In the genomic region with DNA sequence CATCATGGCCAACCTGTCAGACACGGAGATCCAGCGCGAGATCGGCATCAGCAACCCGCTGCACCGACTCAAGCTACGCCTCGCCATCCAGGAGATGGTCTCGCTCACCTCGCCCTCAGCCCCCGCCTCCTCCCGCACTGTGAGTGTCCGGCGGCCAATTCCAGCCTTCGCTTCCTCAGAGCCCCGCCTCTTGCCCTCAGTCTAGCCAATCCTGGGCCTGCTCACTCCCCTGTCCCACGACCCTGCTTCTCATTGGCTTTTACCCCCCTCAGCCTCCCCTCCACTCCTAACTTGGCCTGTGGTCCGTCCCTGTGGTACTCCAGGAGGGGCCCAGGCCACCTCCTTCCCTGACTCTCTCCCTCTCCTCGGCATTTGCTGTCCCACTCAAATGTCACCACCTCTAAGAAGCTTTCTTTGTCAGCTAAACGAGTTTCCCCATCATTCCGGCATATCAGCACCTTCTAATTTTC, we compare ENCODE assay signal across 8 cellular contexts.
DNase-seq lines count a peak whose midpoint lies in the region; ATAC-seq and TF ChIP-seq lines count a peak whose summit lies in the region.

No MANE protein-coding gene starts in this region.

- CTCF ChIA-PET in AG04449 (lab: Yijun Ruan, JAX), result interaction anchor here (0.7 to 1.3 kb wide), 5 partner anchors 17 to 169 kb away, joined by 3 to 9 read pairs (median 4); no protein-coding TSS in a partner anchor

- TF ChIP-seq POLR2A in erythroblast (IDR thresholded peaks at IDR 0.05; ENCODE audit: low read length), result peak; percentile 27

- DNase-seq in AG04449 (ENCODE audit: low read depth, low spot score), result peak; percentile 56
- DNase-seq in NCI-H2196 (lab: John Stamatoyannopoulos, UW; ENCODE audit: unreplicated experiment), result peak; percentile 95
- DNase-seq in activated CD8-positive, alpha-beta memory T cell treated with anti-CD3 and anti-CD28 coated beads, Interleukin-2, amount 50 U/mL, for 24 hours (ENCODE audit: extremely low read depth), result peak; percentile 40
- peak; percentile 83 to 85 for DNase-seq in erythroblast (lab: John Stamatoyannopoulos, UW)
- DNase-seq in midbrain (lab: John Stamatoyannopoulos, UW), result peak; percentile 89
- DNase-seq in stimulated activated CD8-positive, alpha-beta memory T cell treated with anti-CD3 and anti-CD28 coated beads, Interleukin-7, amount 100 ng/mL, for 4 hours (ENCODE audit: low read depth in 2 of 2), result peak; percentile 18 to 48
- DNase-seq in cortex of kidney (lab: John Stamatoyannopoulos, UW), result no peak

- POLR2A ChIA-PET in AG04449 (lab: Yijun Ruan, JAX), result no interaction called here

- TF ChIP-seq CTCF in AG04449 (IDR thresholded peaks at IDR 0.05; ENCODE audit: insufficient read depth, low read length, missing control alignments), result no peak

- ATAC-seq in GM19351 (IDR thresholded peaks at IDR 0.05; ENCODE audit: unreplicated experiment), result peak; percentile 65

- H3K4me3 ChIP-seq in AG04449 (ENCODE audit: low read depth, low read length), result peak overlapping the region; percentile 95
